Comparison of ENCODE assay signal across 10 cellular contexts in the genomic region with DNA sequence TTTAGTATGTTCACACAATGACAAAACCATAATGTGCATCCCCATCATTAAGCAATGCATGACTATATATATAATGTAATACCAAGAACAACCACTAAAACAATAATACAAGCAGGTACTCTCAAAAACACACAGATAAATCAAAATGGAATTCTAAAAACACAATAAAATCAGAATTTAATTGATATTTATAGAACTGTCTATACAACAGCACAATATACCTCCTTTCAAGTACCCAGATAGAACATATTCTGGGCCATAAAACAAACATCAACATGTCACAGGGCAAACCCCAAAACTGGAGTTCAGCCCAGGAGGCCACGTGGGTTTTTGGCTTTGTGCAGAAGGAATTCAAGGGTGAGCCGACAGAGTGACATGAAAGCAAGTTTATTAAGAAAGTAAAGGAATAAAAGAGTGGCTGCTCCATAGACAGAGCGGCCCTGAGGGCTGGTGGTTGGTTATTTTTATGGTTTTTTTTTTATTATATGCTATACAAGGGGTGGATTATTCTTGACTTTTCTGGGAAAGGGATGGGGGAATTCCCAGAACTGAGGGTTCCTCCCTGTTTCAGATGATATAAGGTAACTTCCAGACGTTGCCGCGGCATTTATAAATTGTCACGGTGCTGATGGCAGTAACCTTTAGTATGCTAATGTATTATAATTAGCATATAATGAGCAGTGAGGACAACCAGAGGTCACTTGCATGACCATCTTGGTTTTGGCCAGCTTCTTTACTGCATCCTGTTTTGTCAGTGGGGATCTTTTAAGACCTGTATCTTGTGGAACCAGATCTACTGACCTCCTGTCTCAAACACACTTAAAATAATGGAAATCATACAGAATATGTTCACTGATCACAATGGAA. TPM values are rescaled to one million over a fixed set of nuclear protein-coding genes. Genes with fewer than 3 reads are reported as not detected.
DNase-seq lines count a peak whose midpoint lies in the region; ATAC-seq, FAIRE-seq and TF ChIP-seq lines count a peak whose summit lies in the region.
"Had no signal": no experiment of that assay in that cellular context is flagged by ENCODE, and none has a peak within 500 bp of the region (broad histone marks: within the 10 kb centered on the region; RNA-seq: fewer than 3 reads in every experiment).

No MANE protein-coding gene starts in this region.

- CTCF ChIA-PET in A673 (lab: Charles Lee), result no interaction called here
- CTCF ChIA-PET in MCF 10A (lab: Yijun Ruan, JAX), result interaction anchor here (0.6 kb wide), 1 partner anchor 10 kb away, joined by 3 read pairs; no protein-coding TSS in a partner anchor
- CTCF ChIA-PET in HepG2 (lab: Yijun Ruan, JAX; ENCODE audit: low intra/inter-chr PET ratio, low total read pairs), result no interaction called here

- no peak overlapping the region for H2AFZ ChIP-seq in HepG2 (ENCODE audit: low read length)

- H3K4me3 ChIP-seq in A673 (ENCODE audit: low read depth, low read length, poor library complexity, severe bottlenecking) (no peak overlapping the region), HepG2 (replicated peaks in 1 of 3; ENCODE audit: insufficient read depth in 1 of 3, low read depth in 2 of 3, low read length in 3 of 3) (no peak overlapping the region)
- H3K4me3 ChIP-seq: vagina had no signal

- no peak overlapping the region for H3K27ac ChIP-seq in A673 (ENCODE audit: low read depth, low read length, poor library complexity, severe bottlenecking)
- no peak overlapping the region for H3K27ac ChIP-seq in HepG2 (ENCODE audit: extremely low read length, insufficient read depth, low read length)
- H3K27ac ChIP-seq: vagina had no signal

- no peaks in the 10 kb centered on the region for H3K9me3 Mint-ChIP-seq in MCF 10A (ENCODE audit: unreplicated experiment)

- H3K79me2 ChIP-seq in HepG2 (ENCODE audit: insufficient read depth, low read length), result peaks cover 72% of the 10 kb centered on the region

- H3K36me3 Mint-ChIP-seq in MCF 10A (ENCODE audit: insufficient read depth, unreplicated experiment), result no peaks in the 10 kb centered on the region

- peaks cover 36% of the 10 kb centered on the region for H3K4me1 Mint-ChIP-seq in MCF 10A (ENCODE audit: insufficient read depth, unreplicated experiment)

- peak; percentile 11 for FAIRE-seq in H54 (lab: Jason Lieb, UNC)
- FAIRE-seq in HepG2 (lab: Jason Lieb, UNC), result no peak
- no peak for FAIRE-seq in RCC 7860 (lab: Jason Lieb, UNC)
- FAIRE-seq: colon had no signal

- 0 out of 2 replicates have a peak, but pooled peaks have one; percentile 11 for TF ChIP-seq CTCF in A673 (conservative IDR thresholded peaks at IDR 0.05; ENCODE audit: low read depth, low read length)
- peak; percentile 30 for TF ChIP-seq CTCF in MCF 10A (IDR thresholded peaks at IDR 0.05; ENCODE audit: unreplicated experiment)
- TF ChIP-seq CTCF in HepG2 (CRISPR knock-in tag; IDR thresholded peaks at IDR 0.05), result no peak

- ATAC-seq in HepG2, result peak; percentile 48; the same call in 2 of the 3 replicates
- no peak for ATAC-seq in HG03378 (IDR thresholded peaks at IDR 0.05; ENCODE audit: unreplicated experiment)
- no peak for ATAC-seq in GM19324 (IDR thresholded peaks at IDR 0.05; ENCODE audit: low FRiP score, unreplicated experiment)

- H3K27ac Mint-ChIP-seq in MCF 10A (ENCODE audit: low read depth, unreplicated experiment), result peak overlapping the region; percentile 66

- 94% methylated on average over 7 of the region's 7 CpGs for WGBS in HepG2 (ENCODE audit: low lambda C conversion rate)

- no peak overlapping the region for H3K9ac ChIP-seq in HepG2 (ENCODE audit: insufficient read depth, low read depth, low read length)

- TF ChIP-seq EP300 in HepG2 (IDR thresholded peaks at IDR 0.05; ENCODE audit: low read depth in 2 of 2, low read length in 2 of 2) (no peak), HepG2 (CRISPR knock-in tag; IDR thresholded peaks at IDR 0.05; ENCODE audit: borderline replicate concordance) (no peak)

- no peak overlapping the region for H3K4me2 ChIP-seq in HepG2 (ENCODE audit: low read depth, low read length)

- DNase-seq in A673 (ENCODE audit: low spot score) (no peak), H54 (ENCODE audit: insufficient read length, low spot score) (no peak), MCF 10A (ENCODE audit: unreplicated experiment) (peak; percentile 63), HepG2 (ENCODE audit: low spot score) (no peak), RCC 7860 (ENCODE audit: low spot score) (no peak), NCI-H226 (no peak)

- H3K27me3 ChIP-seq in A673 (replicated peaks; ENCODE audit: insufficient read depth, low read depth, low read length, poor library complexity), result no peaks in the 10 kb centered on the region
- H3K27me3 ChIP-seq in HepG2 (ENCODE audit: control insufficient read depth in 1 of 2, insufficient read depth in 2 of 2, low read length in 2 of 2), result no peaks in the 10 kb centered on the region; a peak in 1 of 5 replicates
- H3K27me3 ChIP-seq: vagina had no signal

- H3K4me3 Mint-ChIP-seq in MCF 10A (ENCODE audit: unreplicated experiment), result peak overlapping the region; percentile 67

- POLR2A ChIA-PET in A673 (lab: Charles Lee; ENCODE audit: low non-redundant PET), result no interaction called here
- POLR2A ChIA-PET in MCF 10A (lab: Yijun Ruan, JAX), result interaction anchor here (1.2 kb wide), 1 partner anchor 9 kb away, joined by 5 read pairs; no protein-coding TSS in a partner anchor
- POLR2A ChIA-PET in HepG2 (lab: Yijun Ruan, JAX), result no interaction called here

- BruUV-seq in A673 (replicated peaks; lab: Mats Ljungman, UMichigan) (no TSS peak), MCF 10A (replicated peaks; lab: Mats Ljungman, UMichigan) (no TSS peak), HepG2 (replicated peaks; lab: Mats Ljungman, UMichigan) (no TSS peak)

- intact Hi-C loops in A673 (cut with micrococcal nuclease; ENCODE audit: unreplicated experiment) (no loop called here), MCF 10A (cut with micrococcal nuclease) (loop anchor here (5.0 kb wide), 1 partner anchor 86 kb away; no protein-coding TSS in a partner anchor), HepG2 (cut with micrococcal nuclease; ENCODE audit: unreplicated experiment) (loop anchor here (5.0 kb wide), 1 partner anchor 169 kb away; the partner anchor contains the start of gene KIAA1586)

- no peaks in the 10 kb centered on the region for H4K20me1 ChIP-seq in HepG2 (ENCODE audit: insufficient read depth, low read length)

- TF ChIP-seq POLR2A in H54 (IDR thresholded peaks at IDR 0.05; ENCODE audit: low read depth, low read length) (no peak), HepG2 (IDR thresholded peaks at IDR 0.05; ENCODE audit: insufficient read depth in 1 of 2, low read depth in 2 of 2, low read length in 2 of 2) (no peak)

- in situ Hi-C loops in HepG2 (cut with HindIII; ENCODE audit: extremely low pct_ligation_motif_present, low pct_unique_long_range_greater_than_20kb), result no loop called here

- no peaks in the 10 kb centered on the region for H3K27me3 Mint-ChIP-seq in MCF 10A (ENCODE audit: insufficient read depth, unreplicated experiment)

- no peaks in the 10 kb centered on the region for H3K4me1 ChIP-seq in A673 (ENCODE audit: insufficient read depth, low read length, poor library complexity, severe bottlenecking)
- H3K4me1 ChIP-seq in HepG2 (ENCODE audit: insufficient read depth, low read length), result peaks cover 35% of the 10 kb centered on the region

- H3K36me3 ChIP-seq in A673 (ENCODE audit: insufficient read depth, low read length, poor library complexity, severe bottlenecking) (peaks cover 4% of the 10 kb centered on the region), HepG2 (replicated peaks in 1 of 2; ENCODE audit: control insufficient read depth in 1 of 2, insufficient read depth in 2 of 2, low read length in 2 of 2) (no peaks in the 10 kb centered on the region)
- H3K36me3 ChIP-seq: vagina had no signal

- H3K9me3 ChIP-seq in A673 (ENCODE audit: low read depth, low read length, poor library complexity, severe bottlenecking), result peaks cover 20% of the 10 kb centered on the region
- H3K9me3 ChIP-seq in HepG2 (ENCODE audit: low read length), result no peaks in the 10 kb centered on the region
- H3K9me3 ChIP-seq: vagina had no signal

- TF ChIP-seq RAD21 in HepG2 (CRISPR knock-in tag; IDR thresholded peaks at IDR 0.05), result no peak

RNA-seq across cellular contexts. Expression of gene RAB23, which starts 5.6 kb away (rescaled TPM):
- 15.3 and 17.8 TPM in 2 replicates for total RNA-seq in A673 (2021)
- 8.4 and 13.3 TPM in 2 replicates for total RNA-seq in MCF 10A (2022)
- 16.4 and 24.2 TPM in 2 replicates for total RNA-seq in HepG2 (2016; rRNA removed; fragmentation: Illumina TruSeq; extraction: Trizol)
- total RNA-seq in HepG2 (2016; cell fraction: cytosol; rRNA removed; fragmentation: Illumina TruSeq; extraction: Trizol; ENCODE audit: low read depth), result 11.4 and 11.7 TPM in 2 replicates
- total RNA-seq in HepG2 (2016; cell fraction: insoluble cytoplasmic fraction; rRNA removed; fragmentation: Illumina TruSeq; extraction: Trizol), result 16.0 and 22.3 TPM in 2 replicates
- 13.3 and 13.6 TPM in 2 replicates for total RNA-seq in HepG2 (2016; cell fraction: membrane; rRNA removed; fragmentation: Illumina TruSeq; extraction: Trizol)
- 11.2 and 11.3 TPM in 2 replicates for total RNA-seq in HepG2 (2016; cell fraction: nucleus; rRNA removed; fragmentation: Illumina TruSeq; extraction: Trizol)
- polyA plus RNA-seq in HepG2 (2011; rRNA removed), result 4.3 and 5.5 TPM in 2 replicates
- 1.2 and 2.8 TPM in 2 replicates for polyA plus RNA-seq in HepG2 (2011; cell fraction: cytosol; rRNA removed)
- 1.2 and 1.7 TPM in 2 replicates for polyA plus RNA-seq in HepG2 (2011; cell fraction: nucleus; rRNA removed)
- 5.7 and 7.3 TPM in 2 replicates for polyA plus RNA-seq in HepG2 (2012)
- polyA plus RNA-seq in HepG2 (2016; cell fraction: cytosol; fragmentation: Illumina TruSeq; extraction: Trizol; ENCODE audit: low read depth), result 1.5 and 1.9 TPM in 2 replicates
- polyA plus RNA-seq in HepG2 (2016; cell fraction: insoluble cytoplasmic fraction; fragmentation: Illumina TruSeq; extraction: Trizol; ENCODE audit: low read depth), result 21.0 and 23.0 TPM in 2 replicates
- 6.9 and 8.1 TPM in 2 replicates for polyA plus RNA-seq in HepG2 (2016; cell fraction: membrane; fragmentation: Illumina TruSeq; extraction: Trizol; ENCODE audit: low read depth)
- 10.4 and 11.4 TPM in 2 replicates for polyA plus RNA-seq in HepG2 (2016; cell fraction: nucleus; fragmentation: Illumina TruSeq; extraction: Trizol; ENCODE audit: insufficient read depth, low read depth)
- polyA minus RNA-seq in HepG2 (2011; rRNA and poly(A)+ RNA removed; ENCODE audit: low replicate concordance), result 2.0 and 3.9 TPM in 2 replicates
- 3.8 and 3.9 TPM in 2 replicates for polyA minus RNA-seq in HepG2 (2011; cell fraction: cytosol; rRNA and poly(A)+ RNA removed)
- polyA minus RNA-seq in HepG2 (2011; cell fraction: nucleus; rRNA and poly(A)+ RNA removed), result 6.2 and 9.2 TPM in 2 replicates

RNA-seq across cellular contexts. Expression of gene BAG2, which starts 44.3 kb away (rescaled TPM):
- 21.4 and 27.0 TPM in 2 replicates for total RNA-seq in A673 (2021)
- total RNA-seq in MCF 10A (2022), result 3.6 and 4.2 TPM in 2 replicates
- 15.1 and 23.0 TPM in 2 replicates for total RNA-seq in HepG2 (2016; rRNA removed; fragmentation: Illumina TruSeq; extraction: Trizol)
- total RNA-seq in HepG2 (2016; cell fraction: cytosol; rRNA removed; fragmentation: Illumina TruSeq; extraction: Trizol; ENCODE audit: low read depth), result 3.7 and 4.1 TPM in 2 replicates
- 15.0 and 23.4 TPM in 2 replicates for total RNA-seq in HepG2 (2016; cell fraction: insoluble cytoplasmic fraction; rRNA removed; fragmentation: Illumina TruSeq; extraction: Trizol)
- 8.8 and 9.8 TPM in 2 replicates for total RNA-seq in HepG2 (2016; cell fraction: membrane; rRNA removed; fragmentation: Illumina TruSeq; extraction: Trizol)
- total RNA-seq in HepG2 (2016; cell fraction: nucleus; rRNA removed; fragmentation: Illumina TruSeq; extraction: Trizol), result 10.3 and 11.9 TPM in 2 replicates
- polyA plus RNA-seq in HepG2 (2011; rRNA removed), result 4.3 and 5.7 TPM in 2 replicates
- 2.4 and 3.5 TPM in 2 replicates for polyA plus RNA-seq in HepG2 (2011; cell fraction: cytosol; rRNA removed)
- 1.3 and 2.0 TPM in 2 replicates for polyA plus RNA-seq in HepG2 (2011; cell fraction: nucleus; rRNA removed)
- 6.1 and 6.7 TPM in 2 replicates for polyA plus RNA-seq in HepG2 (2012)
- 2.4 TPM in 2 replicates for polyA plus RNA-seq in HepG2 (2016; cell fraction: cytosol; fragmentation: Illumina TruSeq; extraction: Trizol; ENCODE audit: low read depth)
- polyA plus RNA-seq in HepG2 (2016; cell fraction: insoluble cytoplasmic fraction; fragmentation: Illumina TruSeq; extraction: Trizol; ENCODE audit: low read depth), result 24.1 and 26.3 TPM in 2 replicates
- 5.4 and 5.5 TPM in 2 replicates for polyA plus RNA-seq in HepG2 (2016; cell fraction: membrane; fragmentation: Illumina TruSeq; extraction: Trizol; ENCODE audit: low read depth)
- polyA plus RNA-seq in HepG2 (2016; cell fraction: nucleus; fragmentation: Illumina TruSeq; extraction: Trizol; ENCODE audit: insufficient read depth, low read depth), result 10.2 and 10.9 TPM in 2 replicates
- 3.1 and 7.3 TPM in 2 replicates for polyA minus RNA-seq in HepG2 (2011; rRNA and poly(A)+ RNA removed; ENCODE audit: low replicate concordance)
- polyA minus RNA-seq in HepG2 (2011; cell fraction: cytosol; rRNA and poly(A)+ RNA removed), result 4.3 and 4.4 TPM in 2 replicates
- polyA minus RNA-seq in HepG2 (2011; cell fraction: nucleus; rRNA and poly(A)+ RNA removed), result 19.6 and 22.1 TPM in 2 replicates
